ENCODE assay signal across 11 cellular contexts in the genomic region with DNA sequence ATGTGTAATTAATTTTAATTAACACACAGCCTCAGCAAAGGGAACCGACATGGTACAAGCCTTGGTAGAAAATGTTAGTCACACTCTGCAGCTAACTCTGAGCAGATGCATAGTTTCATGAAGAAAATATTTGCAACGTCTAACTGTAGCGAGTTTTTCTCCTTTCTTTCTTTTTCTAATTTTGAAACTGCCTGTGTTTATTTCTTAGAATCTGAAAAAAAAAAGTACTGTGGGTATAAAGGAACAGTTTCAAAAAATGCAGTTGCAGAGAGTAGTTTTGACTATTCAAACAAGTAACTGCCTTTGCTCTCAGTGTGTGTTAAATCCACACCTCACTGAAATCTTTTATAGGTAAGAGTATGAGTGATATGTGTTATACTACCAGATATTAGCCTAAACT.
DNase-seq lines count a peak whose midpoint lies in the region; ATAC-seq and TF ChIP-seq lines count a peak whose summit lies in the region.
"Had no signal": no experiment of that assay in that cellular context is flagged by ENCODE, and none has a peak within 500 bp of the region (broad histone marks: within the 10 kb centered on the region; RNA-seq: fewer than 3 reads in every experiment).

No MANE protein-coding gene starts in this region.

- peak overlapping the region; percentile 42 for H3K4me3 Mint-ChIP-seq in activated CD8-positive, alpha-beta memory T cell treated with anti-CD3 and anti-CD28 coated beads, Interleukin-2, amount 10 ng/mL, durations not matched to agents 7 days and 5 days
- peak overlapping the region; percentile 78 for H3K4me3 Mint-ChIP-seq in T-helper 2 cell treated with Interferon-gamma antibody and Interleukin-4, amounts not matched to agents 5 μg/mL and 100 μg/mL, for 36 hours
- H3K4me3 Mint-ChIP-seq in stimulated activated naive CD8-positive, alpha-beta T cell treated with anti-CD3 and anti-CD28 coated beads, Interleukin-15, amount 100 ng/mL, for 72 hours: peak overlapping the region in 1 of 2 donors; percentile 22
- H3K4me3 Mint-ChIP-seq: neural crest cell had no signal

- no peak for DNase-seq in activated CD8-positive, alpha-beta memory T cell treated with anti-CD3 and anti-CD28 coated beads, Interleukin-2, amount 10 ng/mL, durations not matched to agents 7 days and 5 days
- no peak for DNase-seq in activated CD8-positive, alpha-beta memory T cell treated with anti-CD3 and anti-CD28 coated beads, Interleukin-2, amount 50 U/mL, for 48 hours
- DNase-seq in T-helper 2 cell treated with Interferon-gamma antibody and Interleukin-4, amounts not matched to agents 5 μg/mL and 100 μg/mL, for 36 hours (ENCODE audit: low spot score): peak; percentile 17
- DNase-seq in fibroblast of the aortic adventitia (ENCODE audit: low read depth) (peak; percentile 45), HuH-7 (ENCODE audit: low spot score) (no peak), ecto neural progenitor cell (ENCODE audit: low spot score) (no peak), SW480 (ENCODE audit: low spot score) (no peak)
- no peak for DNase-seq in stimulated activated naive CD8-positive, alpha-beta T cell treated with anti-CD3 and anti-CD28 coated beads, Interleukin-15, amount 100 ng/mL, for 72 hours
- DNase-seq: anterior cingulate cortex, NCI-H2107 had no signal

- peak; percentile 75 for ATAC-seq in activated CD8-positive, alpha-beta memory T cell treated with anti-CD3 and anti-CD28 coated beads, Interleukin-2, amount 10 ng/mL, durations not matched to agents 7 days and 5 days
- peak; percentile 68 for ATAC-seq in stimulated activated naive CD8-positive, alpha-beta T cell treated with anti-CD3 and anti-CD28 coated beads, Interleukin-15, amount 100 ng/mL, for 72 hours

- peaks cover 9% of the 10 kb centered on the region for H3K36me3 Mint-ChIP-seq in activated CD8-positive, alpha-beta memory T cell treated with anti-CD3 and anti-CD28 coated beads, Interleukin-2, amount 10 ng/mL, durations not matched to agents 7 days and 5 days
- H3K36me3 Mint-ChIP-seq in T-helper 2 cell treated with Interferon-gamma antibody and Interleukin-4, amounts not matched to agents 5 μg/mL and 100 μg/mL, for 36 hours (ENCODE audit: low read depth): peaks cover 1% of the 10 kb centered on the region

- CTCF ChIA-PET in activated CD8-positive, alpha-beta memory T cell treated with anti-CD3 and anti-CD28 coated beads, Interleukin-2, amount 10 ng/mL, durations not matched to agents 7 days and 5 days (lab: Charles Lee): interaction anchor here (1.1 to 1.4 kb wide), 3 partner anchors 88 to 173 kb away, joined by 3 to 5 read pairs (median 5); a partner anchor contains a TSS

- no peaks in the 10 kb centered on the region for H3K9me3 Mint-ChIP-seq in activated CD8-positive, alpha-beta memory T cell treated with anti-CD3 and anti-CD28 coated beads, Interleukin-2, amount 10 ng/mL, durations not matched to agents 7 days and 5 days (ENCODE audit: low read depth)
- no peaks in the 10 kb centered on the region for H3K9me3 Mint-ChIP-seq in T-helper 2 cell treated with Interferon-gamma antibody and Interleukin-4, amounts not matched to agents 5 μg/mL and 100 μg/mL, for 36 hours
- H3K9me3 Mint-ChIP-seq in stimulated activated naive CD8-positive, alpha-beta T cell treated with anti-CD3 and anti-CD28 coated beads, Interleukin-15, amount 100 ng/mL, for 72 hours: no peaks in the 10 kb centered on the region
- H3K9me3 Mint-ChIP-seq: neural crest cell had no signal

- no peak overlapping the region for H3K4me3 ChIP-seq in fibroblast of the aortic adventitia (ENCODE audit: low read depth, low read length)

- H3K4me1 Mint-ChIP-seq in activated CD8-positive, alpha-beta memory T cell treated with anti-CD3 and anti-CD28 coated beads, Interleukin-2, amount 10 ng/mL, durations not matched to agents 7 days and 5 days: peaks cover 47% of the 10 kb centered on the region
- H3K4me1 Mint-ChIP-seq in T-helper 2 cell treated with Interferon-gamma antibody and Interleukin-4, amounts not matched to agents 5 μg/mL and 100 μg/mL, for 36 hours (ENCODE audit: low read depth): peaks cover 50% of the 10 kb centered on the region
- peaks cover 33% of the 10 kb centered on the region for H3K4me1 Mint-ChIP-seq in stimulated activated naive CD8-positive, alpha-beta T cell treated with anti-CD3 and anti-CD28 coated beads, Interleukin-15, amount 100 ng/mL, for 72 hours

- H3K27ac Mint-ChIP-seq in activated CD8-positive, alpha-beta memory T cell treated with anti-CD3 and anti-CD28 coated beads, Interleukin-2, amount 10 ng/mL, durations not matched to agents 7 days and 5 days: peak overlapping the region; percentile 82
- H3K27ac Mint-ChIP-seq in T-helper 2 cell treated with Interferon-gamma antibody and Interleukin-4, amounts not matched to agents 5 μg/mL and 100 μg/mL, for 36 hours: peak overlapping the region; percentile 94
- no peak overlapping the region for H3K27ac Mint-ChIP-seq in stimulated activated naive CD8-positive, alpha-beta T cell treated with anti-CD3 and anti-CD28 coated beads, Interleukin-15, amount 100 ng/mL, for 72 hours

- H3K27me3 Mint-ChIP-seq in activated CD8-positive, alpha-beta memory T cell treated with anti-CD3 and anti-CD28 coated beads, Interleukin-2, amount 10 ng/mL, durations not matched to agents 7 days and 5 days: no peaks in the 10 kb centered on the region
- H3K27me3 Mint-ChIP-seq in T-helper 2 cell treated with Interferon-gamma antibody and Interleukin-4, amounts not matched to agents 5 μg/mL and 100 μg/mL, for 36 hours (ENCODE audit: low read depth): no peaks in the 10 kb centered on the region
- H3K27me3 Mint-ChIP-seq in stimulated activated naive CD8-positive, alpha-beta T cell treated with anti-CD3 and anti-CD28 coated beads, Interleukin-15, amount 100 ng/mL, for 72 hours: no peaks in the 10 kb centered on the region

- TF ChIP-seq CTCF in fibroblast of the aortic adventitia (IDR thresholded peaks at IDR 0.05; ENCODE audit: insufficient read depth, low read length): no peak

Comparison
In these comparisons a context has a peak if more than half of its experiments do, and no peak if none do; other contexts are left out.
1. DNase-seq: peak in T-helper 2 cell treated with Interferon-gamma antibody and Interleukin-4, amounts not matched to agents 5 μg/mL and 100 μg/mL, for 36 hours (single experiment) and fibroblast of the aortic adventitia (single experiment); none in activated CD8-positive, alpha-beta memory T cell treated with anti-CD3 and anti-CD28 coated beads, Interleukin-2, amount 10 ng/mL, durations not matched to agents 7 days and 5 days (single experiment), activated CD8-positive, alpha-beta memory T cell treated with anti-CD3 and anti-CD28 coated beads, Interleukin-2, amount 50 U/mL, for 48 hours (single experiment), stimulated activated naive CD8-positive, alpha-beta T cell treated with anti-CD3 and anti-CD28 coated beads, Interleukin-15, amount 100 ng/mL, for 72 hours (0 of 2), HuH-7 (single experiment), ecto neural progenitor cell (single experiment) and SW480 (single experiment).
2. H3K27ac Mint-ChIP-seq: peak in activated CD8-positive, alpha-beta memory T cell treated with anti-CD3 and anti-CD28 coated beads, Interleukin-2, amount 10 ng/mL, durations not matched to agents 7 days and 5 days (single experiment) and T-helper 2 cell treated with Interferon-gamma antibody and Interleukin-4, amounts not matched to agents 5 μg/mL and 100 μg/mL, for 36 hours (single experiment); none in stimulated activated naive CD8-positive, alpha-beta T cell treated with anti-CD3 and anti-CD28 coated beads, Interleukin-15, amount 100 ng/mL, for 72 hours (0 of 2).